In genomic region chr15:43133429-43134156, GRCh38 we compare ENCODE assay signal across 8 cellular contexts. TPM values are rescaled to one million over a fixed set of nuclear protein-coding genes. Genes with fewer than 3 reads are reported as not detected.
DNase-seq lines count a peak whose midpoint lies in the region; ATAC-seq and TF ChIP-seq lines count a peak whose summit lies in the region.

Gene TMEM62 (plus strand): TSS chr15:43133586. CDS start chr15:43133803, 217 bp downstream.

- peak; percentile 98 for TF ChIP-seq POLR2A in GM15510 (IDR thresholded peaks at IDR 0.05; ENCODE audit: borderline replicate concordance, extremely low read depth, insufficient read length)

- under 1% methylated on average over 59 of the region's 66 CpGs for WGBS in hepatocyte (ENCODE audit: low lambda C conversion rate, missing lambda C conversion rate)

- H3K79me2 ChIP-seq in hepatocyte, result peaks cover 14% of the 10 kb centered on the region

- no peaks in the 10 kb centered on the region for H4K20me1 ChIP-seq in hepatocyte (ENCODE audit: insufficient read depth, poor library complexity, severe bottlenecking)

- H3K9me2 ChIP-seq in hepatocyte (replicated peaks; ENCODE audit: insufficient read depth), result no peaks in the 10 kb centered on the region

- H3K27ac ChIP-seq in hepatocyte (peak within 1 kb of the TSS; percentile 85), rectal smooth muscle tissue (ENCODE audit: low read depth, low read length) (peak within 1 kb of the TSS; percentile 81)

- H3K9me3 ChIP-seq in hepatocyte (ENCODE audit: low read depth), result no peaks in the 10 kb centered on the region

- H3K4me3 ChIP-seq in astrocyte of the cerebellum (ENCODE audit: low read depth, low read length), result peak within 1 kb of the TSS; percentile 69
- H3K4me3 ChIP-seq in hepatocyte, result peak within 1 kb of the TSS; percentile 41
- H3K4me3 ChIP-seq in rectal smooth muscle tissue (ENCODE audit: low read length), result peak within 1 kb of the TSS; percentile 81

- H2AFZ ChIP-seq in hepatocyte, result peak within 1 kb of the TSS; percentile 93

- H3K4me1 ChIP-seq in hepatocyte (ENCODE audit: insufficient read depth) (peaks cover 4% of the 10 kb centered on the region), rectal smooth muscle tissue (ENCODE audit: control insufficient read depth, insufficient read depth, low read length) (peaks cover 5% of the 10 kb centered on the region)

- H3K36me3 ChIP-seq in hepatocyte (replicated peaks; ENCODE audit: insufficient read depth, low read depth), result no peaks in the 10 kb centered on the region
- H3K36me3 ChIP-seq in rectal smooth muscle tissue (ENCODE audit: control insufficient read depth, insufficient read depth, low read length), result peaks cover 11% of the 10 kb centered on the region

- peak; percentile 47 for DNase-seq in NCI-H1048 (lab: John Stamatoyannopoulos, UW)
- peak; percentile 34 for DNase-seq in T-helper 22 cell (ENCODE audit: low read depth)
- DNase-seq in astrocyte of the cerebellum (ENCODE audit: low read depth), result no peak
- peak; percentile 82 for DNase-seq in hepatocyte (ENCODE audit: low spot score)
- DNase-seq in NCI-H1694 (lab: John Stamatoyannopoulos, UW), result no peak

- in situ Hi-C loops in astrocyte of the cerebellum (cut with HindIII; ENCODE audit: low sequenced_read_pairs), result no loop called here

- TF ChIP-seq CTCF in astrocyte of the cerebellum (IDR thresholded peaks at IDR 0.05; ENCODE audit: low read depth, low read length, missing control alignments), result no peak
- TF ChIP-seq CTCF in hepatocyte (IDR thresholded peaks at IDR 0.05; ENCODE audit: poor library complexity), result no peak

- H3K9ac ChIP-seq in rectal smooth muscle tissue (ENCODE audit: low read length), result peak within 1 kb of the TSS; percentile 49

- no peaks in the 10 kb centered on the region for H3K27me3 ChIP-seq in hepatocyte
- H3K27me3 ChIP-seq in rectal smooth muscle tissue (ENCODE audit: control insufficient read depth, insufficient read depth, low read length), result no peaks in the 10 kb centered on the region

- peak; percentile 90 for ATAC-seq in HG02571 (IDR thresholded peaks at IDR 0.05; ENCODE audit: unreplicated experiment)

- H3K4me2 ChIP-seq in hepatocyte, result peak within 1 kb of the TSS; percentile 91

RNA-seq across cellular contexts. Expression of gene TMEM62, which starts in this region (rescaled TPM):
- total RNA-seq in hepatocyte, result 25.7 and 34.0 TPM in 2 replicates
- polyA plus RNA-seq in hepatocyte, result 14.4 and 17.3 TPM in 2 replicates

Comparison
In these comparisons a context has a peak if more than half of its experiments do, and no peak if none do; other contexts are left out.
1. DNase-seq: peak in NCI-H1048 (single experiment), T-helper 22 cell (single experiment) and hepatocyte (single experiment); none in astrocyte of the cerebellum (single experiment) and NCI-H1694 (single experiment).
2. Peak in every context shown above with its lines, with median percentiles within 50 percentile points of each other: H3K4me3 ChIP-seq.